Comparison of ENCODE assay signal across 14 cellular contexts in the genomic region with DNA sequence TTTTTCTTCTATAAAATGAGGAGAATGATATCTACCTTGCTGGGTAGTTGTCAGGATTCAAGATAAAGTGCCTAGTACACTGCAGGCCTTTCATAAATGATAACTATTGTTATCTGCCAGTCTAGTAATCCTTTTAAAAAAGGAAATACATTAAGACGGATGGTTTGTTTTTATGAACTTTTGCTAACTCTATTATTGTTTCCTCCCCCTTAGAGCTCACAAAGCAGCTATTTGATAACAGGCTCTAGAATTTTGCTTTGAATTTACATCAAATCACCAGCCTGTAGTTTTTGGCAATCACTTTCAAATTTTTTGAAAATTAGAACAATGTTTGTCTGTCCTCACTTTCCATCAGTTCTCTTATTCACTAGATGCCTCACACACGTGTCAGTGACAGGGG. TPM values are rescaled to one million over a fixed set of nuclear protein-coding genes. Genes with fewer than 3 reads are reported as not detected.
DNase-seq lines count a peak whose midpoint lies in the region; ATAC-seq, FAIRE-seq and TF ChIP-seq lines count a peak whose summit lies in the region.
"Had no signal": no experiment of that assay in that cellular context is flagged by ENCODE, and none has a peak within 500 bp of the region (broad histone marks: within the 10 kb centered on the region; RNA-seq: fewer than 3 reads in every experiment).

No MANE protein-coding gene starts in this region.

- intact Hi-C loops in activated T-helper 1 cell treated with anti-CD3 and anti-CD28 coated beads, Interleukin-12 subunit alpha, Interleukin-12 subunit beta, Interleukin-2, Interleukin-4 antibody, amounts not matched to agents 30 ng/mL and 10 ng/mL and 1 ng/mL, durations not matched to agents 14 hours and 24 hours and 36 hours (cut with micrococcal nuclease): loop anchor here (5.0 kb wide), 1 partner anchor 35 kb away; no protein-coding TSS in a partner anchor
- intact Hi-C loops in PC-9 (cut with micrococcal nuclease; ENCODE audit: unreplicated experiment): no loop called here

- no peak overlapping the region for H3K4me2 ChIP-seq in PC-9

- no peak for DNase-seq in T-helper 2 cell treated with Interferon-gamma antibody and Interleukin-4, amounts not matched to agents 5 μg/mL and 100 μg/mL, for 36 hours (ENCODE audit: low spot score)
- no peak for DNase-seq in T-helper 2 cell
- DNase-seq in activated T-helper 1 cell treated with anti-CD3 and anti-CD28 coated beads, Interleukin-12 subunit alpha, Interleukin-12 subunit beta, Interleukin-2, Interleukin-4 antibody, amounts not matched to agents 30 ng/mL and 10 ng/mL and 1 ng/mL, durations not matched to agents 14 hours and 24 hours and 36 hours (ENCODE audit: low spot score): no peak
- DNase-seq in endothelial cell (ENCODE audit: low spot score): no peak
- no peak for DNase-seq in stimulated activated effector memory CD8-positive, alpha-beta T cell treated with anti-CD3 and anti-CD28 coated beads, Interleukin-12 subunit alpha, Interleukin-12 subunit beta, amount 100 ng/mL, for 72 hours (ENCODE audit: low spot score in 2 of 2)
- no peak for DNase-seq in small intestine
- no peak for DNase-seq in PC-9
- no peak for DNase-seq in AML-193 (lab: John Stamatoyannopoulos, UW)
- DNase-seq: C1 segment of cervical spinal cord, NCI-H1436, NCI-H2029 treated with DMSO at 0.1 percent for 48 hours, NCI-H510A treated with DMSO at 0.1 percent for 48 hours had no signal

- no peak for ATAC-seq in stimulated activated effector memory CD8-positive, alpha-beta T cell treated with anti-CD3 and anti-CD28 coated beads, Interleukin-12 subunit alpha, Interleukin-12 subunit beta, amount 100 ng/mL, for 72 hours
- ATAC-seq: K562 had no signal

- H3K4me1 Mint-ChIP-seq in T-helper 2 cell treated with Interferon-gamma antibody and Interleukin-4, amounts not matched to agents 5 μg/mL and 100 μg/mL, for 36 hours (ENCODE audit: low read depth): peaks cover 20% of the 10 kb centered on the region
- peaks cover 57% of the 10 kb centered on the region for H3K4me1 Mint-ChIP-seq in activated T-helper 1 cell treated with anti-CD3 and anti-CD28 coated beads, Interleukin-12 subunit alpha, Interleukin-12 subunit beta, Interleukin-2, Interleukin-4 antibody, amounts not matched to agents 30 ng/mL and 10 ng/mL and 1 ng/mL, durations not matched to agents 14 hours and 24 hours and 36 hours (ENCODE audit: low read depth)
- H3K4me1 Mint-ChIP-seq in endothelial cell (ENCODE audit: unreplicated experiment): peaks cover 17% of the 10 kb centered on the region
- peaks cover 9% of the 10 kb centered on the region for H3K4me1 Mint-ChIP-seq in stimulated activated effector memory CD8-positive, alpha-beta T cell treated with anti-CD3 and anti-CD28 coated beads, Interleukin-12 subunit alpha, Interleukin-12 subunit beta, amount 100 ng/mL, for 72 hours

- 82 to 84% (median 84%) methylated on average over 2 of the region's 2 CpGs for WGBS in small intestine, 3 donors

- H4K20me1 ChIP-seq in PC-9 (ENCODE audit: insufficient read depth): no peaks in the 10 kb centered on the region

- H3K36me3 ChIP-seq in small intestine (ENCODE audit: control insufficient read depth in 2 of 2, insufficient read depth in 2 of 2, low read length in 2 of 2) (no peaks in the 10 kb centered on the region), PC-9 (ENCODE audit: low read depth) (no peaks in the 10 kb centered on the region)

- H3F3A ChIP-seq in PC-9 (ENCODE audit: insufficient read depth, low read depth): no peaks in the 10 kb centered on the region

- H3K9me2 ChIP-seq in PC-9 (ENCODE audit: insufficient read depth): no peaks in the 10 kb centered on the region

- peaks cover 0 to 2% of the 10 kb centered on the region in 2 donors for H3K4me1 ChIP-seq in small intestine (ENCODE audit: control insufficient read depth in 2 of 2, insufficient read depth in 1 of 2, low read depth in 1 of 2, low read length in 1 of 2)
- H3K4me1 ChIP-seq in PC-9 (replicated peaks; ENCODE audit: insufficient read depth): no peaks in the 10 kb centered on the region

- H3K9me3 ChIP-seq in small intestine (ENCODE audit: control insufficient read depth, low read depth) (no peaks in the 10 kb centered on the region), PC-9 (ENCODE audit: insufficient read depth, low read depth) (no peaks in the 10 kb centered on the region)

- POLR2A ChIA-PET in PC-9 (lab: Charles Lee; ENCODE audit: unreplicated experiment): no interaction called here

- FAIRE-seq in small intestine (lab: Jason Lieb, UNC): no peak
- FAIRE-seq: K562, RCC 7860 had no signal

- H3K4me3 Mint-ChIP-seq in T-helper 2 cell treated with Interferon-gamma antibody and Interleukin-4, amounts not matched to agents 5 μg/mL and 100 μg/mL, for 36 hours: no peak overlapping the region
- no peak overlapping the region for H3K4me3 Mint-ChIP-seq in activated T-helper 1 cell treated with anti-CD3 and anti-CD28 coated beads, Interleukin-12 subunit alpha, Interleukin-12 subunit beta, Interleukin-2, Interleukin-4 antibody, amounts not matched to agents 30 ng/mL and 10 ng/mL and 1 ng/mL, durations not matched to agents 14 hours and 24 hours and 36 hours
- no peak overlapping the region for H3K4me3 Mint-ChIP-seq in endothelial cell (ENCODE audit: unreplicated experiment)
- no peak overlapping the region for H3K4me3 Mint-ChIP-seq in stimulated activated effector memory CD8-positive, alpha-beta T cell treated with anti-CD3 and anti-CD28 coated beads, Interleukin-12 subunit alpha, Interleukin-12 subunit beta, amount 100 ng/mL, for 72 hours

- TF ChIP-seq CTCF in endothelial cell (IDR thresholded peaks at IDR 0.05; ENCODE audit: unreplicated experiment) (no peak), PC-9 (conservative IDR thresholded peaks at IDR 0.05) (no peak)

- CTCF ChIA-PET in PC-9 (lab: Charles Lee): no interaction called here

- no peak overlapping the region for H2AFZ ChIP-seq in PC-9

- H3K4me3 ChIP-seq in small intestine (ENCODE audit: low read depth in 1 of 2, low read length in 2 of 2) (no peak overlapping the region), PC-9 (no peak overlapping the region)
- H3K4me3 ChIP-seq: K562 had no signal

- H3K27ac Mint-ChIP-seq in T-helper 2 cell treated with Interferon-gamma antibody and Interleukin-4, amounts not matched to agents 5 μg/mL and 100 μg/mL, for 36 hours: peak overlapping the region; percentile 23
- H3K27ac Mint-ChIP-seq in activated T-helper 1 cell treated with anti-CD3 and anti-CD28 coated beads, Interleukin-12 subunit alpha, Interleukin-12 subunit beta, Interleukin-2, Interleukin-4 antibody, amounts not matched to agents 30 ng/mL and 10 ng/mL and 1 ng/mL, durations not matched to agents 14 hours and 24 hours and 36 hours: peak overlapping the region; percentile 45
- peak overlapping the region; percentile 51 for H3K27ac Mint-ChIP-seq in endothelial cell (ENCODE audit: unreplicated experiment)
- peak overlapping the region; percentile 51 for H3K27ac Mint-ChIP-seq in stimulated activated effector memory CD8-positive, alpha-beta T cell treated with anti-CD3 and anti-CD28 coated beads, Interleukin-12 subunit alpha, Interleukin-12 subunit beta, amount 100 ng/mL, for 72 hours

- H3K27ac ChIP-seq in small intestine (ENCODE audit: low read depth in 1 of 2, low read length in 1 of 2): no peak overlapping the region
- no peak overlapping the region for H3K27ac ChIP-seq in PC-9

- H3K27me3 Mint-ChIP-seq in T-helper 2 cell treated with Interferon-gamma antibody and Interleukin-4, amounts not matched to agents 5 μg/mL and 100 μg/mL, for 36 hours (ENCODE audit: low read depth): no peaks in the 10 kb centered on the region
- no peaks in the 10 kb centered on the region for H3K27me3 Mint-ChIP-seq in activated T-helper 1 cell treated with anti-CD3 and anti-CD28 coated beads, Interleukin-12 subunit alpha, Interleukin-12 subunit beta, Interleukin-2, Interleukin-4 antibody, amounts not matched to agents 30 ng/mL and 10 ng/mL and 1 ng/mL, durations not matched to agents 14 hours and 24 hours and 36 hours (ENCODE audit: insufficient read depth)
- no peaks in the 10 kb centered on the region for H3K27me3 Mint-ChIP-seq in endothelial cell (ENCODE audit: unreplicated experiment)

- H3K79me2 ChIP-seq in PC-9 (ENCODE audit: low read depth): no peaks in the 10 kb centered on the region

- no peaks in the 10 kb centered on the region for H3K9me3 Mint-ChIP-seq in T-helper 2 cell treated with Interferon-gamma antibody and Interleukin-4, amounts not matched to agents 5 μg/mL and 100 μg/mL, for 36 hours
- H3K9me3 Mint-ChIP-seq in activated T-helper 1 cell treated with anti-CD3 and anti-CD28 coated beads, Interleukin-12 subunit alpha, Interleukin-12 subunit beta, Interleukin-2, Interleukin-4 antibody, amounts not matched to agents 30 ng/mL and 10 ng/mL and 1 ng/mL, durations not matched to agents 14 hours and 24 hours and 36 hours: no peaks in the 10 kb centered on the region
- no peaks in the 10 kb centered on the region for H3K9me3 Mint-ChIP-seq in endothelial cell (ENCODE audit: unreplicated experiment)
- no peaks in the 10 kb centered on the region for H3K9me3 Mint-ChIP-seq in stimulated activated effector memory CD8-positive, alpha-beta T cell treated with anti-CD3 and anti-CD28 coated beads, Interleukin-12 subunit alpha, Interleukin-12 subunit beta, amount 100 ng/mL, for 72 hours

- H3K27me3 ChIP-seq in small intestine (ENCODE audit: control insufficient read depth in 2 of 2, insufficient read depth in 2 of 2, low read length in 2 of 2): no peaks in the 10 kb centered on the region
- H3K27me3 ChIP-seq in PC-9 (ENCODE audit: insufficient read depth, low read depth): no peaks in the 10 kb centered on the region

- no TSS peak for BruUV-seq in PC-9 (replicated peaks; lab: Mats Ljungman, UMichigan)

- peaks cover 50% of the 10 kb centered on the region for H3K36me3 Mint-ChIP-seq in T-helper 2 cell treated with Interferon-gamma antibody and Interleukin-4, amounts not matched to agents 5 μg/mL and 100 μg/mL, for 36 hours (ENCODE audit: low read depth)
- peaks cover 58% of the 10 kb centered on the region for H3K36me3 Mint-ChIP-seq in activated T-helper 1 cell treated with anti-CD3 and anti-CD28 coated beads, Interleukin-12 subunit alpha, Interleukin-12 subunit beta, Interleukin-2, Interleukin-4 antibody, amounts not matched to agents 30 ng/mL and 10 ng/mL and 1 ng/mL, durations not matched to agents 14 hours and 24 hours and 36 hours (ENCODE audit: low read depth)
- peaks cover 7% of the 10 kb centered on the region for H3K36me3 Mint-ChIP-seq in endothelial cell (ENCODE audit: low read depth, unreplicated experiment)
- H3K36me3 Mint-ChIP-seq in stimulated activated effector memory CD8-positive, alpha-beta T cell treated with anti-CD3 and anti-CD28 coated beads, Interleukin-12 subunit alpha, Interleukin-12 subunit beta, amount 100 ng/mL, for 72 hours: peaks cover 97% of the 10 kb centered on the region

RNA-seq across cellular contexts. Expression of a gene that starts 39.8 kb away (rescaled TPM):
- total RNA-seq in activated T-helper 1 cell treated with anti-CD3 and anti-CD28 coated beads, Interleukin-12 subunit alpha, Interleukin-12 subunit beta, Interleukin-2, Interleukin-4 antibody, amounts not matched to agents 30 ng/mL and 10 ng/mL and 1 ng/mL, durations not matched to agents 14 hours and 24 hours and 36 hours: 64.3 and 65.1 TPM in 2 replicates
- 11.5 TPM for total RNA-seq in endothelial cell (ENCODE audit: unreplicated experiment)
- 1 to 10 TPM; 1.6 to 4.7 (median 1.9) TPM for polyA plus RNA-seq in small intestine
- 15.1 and 19.1 TPM in 2 replicates for total RNA-seq in PC-9 (2021)
